Comparison of ENCODE assay signal across 1 cellular context in the genomic region with DNA sequence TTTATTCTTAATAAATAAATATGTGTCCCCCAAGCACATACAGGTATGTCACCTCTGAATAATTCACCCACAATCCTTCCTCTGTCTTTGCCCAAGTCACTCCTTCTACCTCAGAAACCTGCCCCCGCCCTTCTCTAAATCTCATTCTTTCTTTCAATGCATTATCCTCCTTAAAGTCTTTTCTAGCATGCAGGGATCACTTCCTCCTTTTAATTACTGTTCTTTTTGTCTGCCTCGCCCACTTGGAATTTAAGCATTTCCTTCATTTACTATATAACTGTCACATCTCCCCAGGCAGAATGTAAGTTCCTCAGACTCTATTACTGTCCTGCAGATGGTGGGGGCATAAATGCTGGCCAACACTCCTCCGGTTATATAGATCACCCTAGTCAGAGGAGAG.
TF ChIP-seq lines count a peak whose summit lies in the region.

No MANE protein-coding gene starts in this region.

TF ChIP-seq in H1, 55 proteins besides CTCF, POLR2A, EP300 and RAD21:
- TF ChIP-seq CHD1 (IDR thresholded peaks at IDR 0.05; ENCODE audit: low read depth, low read length) = no peak
- TF ChIP-seq RXRA (IDR thresholded peaks at IDR 0.05; ENCODE audit: insufficient read depth, low read depth, low read length) = no peak
- TF ChIP-seq SP4 (IDR thresholded peaks at IDR 0.05; ENCODE audit: low read length) = no peak
- no peak for TF ChIP-seq SUZ12 (IDR thresholded peaks at IDR 0.05; ENCODE audit: low read length)
- no peak for TF ChIP-seq SIRT6 (IDR thresholded peaks at IDR 0.05; ENCODE audit: low read length)
- no peak for TF ChIP-seq PHF8 (conservative IDR thresholded peaks at IDR 0.05; ENCODE audit: low read depth, low read length)
- TF ChIP-seq SP2 (IDR thresholded peaks at IDR 0.05; ENCODE audit: low read length) = no peak
- TF ChIP-seq CBX8 (IDR thresholded peaks at IDR 0.05; ENCODE audit: borderline replicate concordance, low read depth, low read length) = no peak
- no peak for TF ChIP-seq CHD2 (IDR thresholded peaks at IDR 0.05; ENCODE audit: low read length)
- no peak for TF ChIP-seq RBBP5 (IDR thresholded peaks at IDR 0.05; ENCODE audit: borderline replicate concordance, low read depth, low read length)
- TF ChIP-seq SP1 (IDR thresholded peaks at IDR 0.05; ENCODE audit: low read depth, low read length) = no peak
- TF ChIP-seq TEAD4 (IDR thresholded peaks at IDR 0.05; ENCODE audit: low read depth, low read length) = no peak
